Comparison of ENCODE assay signal across 14 cellular contexts in genomic region chr6:39821014-39821738, GRCh38. TPM values are rescaled to one million over a fixed set of nuclear protein-coding genes. Genes with fewer than 3 reads are reported as not detected.
DNase-seq lines count a peak whose midpoint lies in the region; ATAC-seq, FAIRE-seq and TF ChIP-seq lines count a peak whose summit lies in the region.
"Had no signal": no experiment of that assay in that cellular context is flagged by ENCODE, and none has a peak within 500 bp of the region (broad histone marks: within the 10 kb centered on the region; RNA-seq: fewer than 3 reads in every experiment).

No MANE protein-coding gene starts in this region.

- peaks cover 6% of the 10 kb centered on the region for H3K27me3 Mint-ChIP-seq in endodermal cell (ENCODE audit: insufficient read depth)
- H3K27me3 Mint-ChIP-seq: stimulated activated naive CD8-positive, alpha-beta T cell treated with anti-CD3 and anti-CD28 coated beads, Interleukin-15, Interleukin-2, amounts not matched to agents 100 ng/mL and 50 ng/mL, for 24 hours had no signal

- H3K79me2 ChIP-seq in SK-N-SH (ENCODE audit: insufficient read depth): no peaks in the 10 kb centered on the region

- H3K9me3 ChIP-seq in endodermal cell (ENCODE audit: control insufficient read depth, low read length): no peaks in the 10 kb centered on the region
- H3K9me3 ChIP-seq in lung (ENCODE audit: control insufficient read depth in 2 of 2, insufficient read depth in 1 of 2, low read length in 1 of 2): no peaks in the 10 kb centered on the region
- no peaks in the 10 kb centered on the region for H3K9me3 ChIP-seq in small intestine (ENCODE audit: control insufficient read depth, low read depth)
- no peaks in the 10 kb centered on the region for H3K9me3 ChIP-seq in SK-N-SH
- no peaks in the 10 kb centered on the region for H3K9me3 ChIP-seq in MG63

- ATAC-seq in lung (ENCODE audit: insufficient read depth, low FRiP score) (no peak), GM21576 (IDR thresholded peaks at IDR 0.05; ENCODE audit: unreplicated experiment) (no peak)
- ATAC-seq: activated naive CD4-positive, alpha-beta T cell treated with anti-CD3 and anti-CD28 coated beads, Interleukin-2, amount 50 U/mL, for 72 hours; natural killer cell had no signal

- no peaks in the 10 kb centered on the region for H3F3A ChIP-seq in SK-N-SH (replicated peaks; ENCODE audit: insufficient read depth)

- peaks cover 23% of the 10 kb centered on the region for H3K4me1 Mint-ChIP-seq in endodermal cell
- H3K4me1 Mint-ChIP-seq: natural killer cell had no signal

- WGBS in endodermal cell (ENCODE audit: insufficient coverage in 1 of 2, insufficient read length in 1 of 2), 2 experiments: 85 to 88% methylated on average over 4 to 5 of the region's 5 CpGs
- 62 to 72% methylated on average over 5 of the region's 5 CpGs for WGBS in lung, 2 donors
- 54 to 70% (median 65%) methylated on average over 5 of the region's 5 CpGs for WGBS in small intestine, 3 donors
- 54% methylated on average over 4 of the region's 5 CpGs for WGBS in SK-N-SH (ENCODE audit: low lambda C conversion rate)

- POLR2A ChIA-PET in SK-N-SH (lab: Yijun Ruan, JAX): no interaction called here

- no peak overlapping the region for H3K4me2 ChIP-seq in SK-N-SH

- TF ChIP-seq EP300 in SK-N-SH (IDR thresholded peaks at IDR 0.05; ENCODE audit: borderline replicate concordance in 1 of 2, low read depth in 1 of 2, low read length in 1 of 2): no peak

- H3K9me2 ChIP-seq in SK-N-SH: no peaks in the 10 kb centered on the region

- no peak overlapping the region for H3K9ac ChIP-seq in endodermal cell (ENCODE audit: extremely low read depth, low read length, poor library complexity, severe bottlenecking)
- no peak overlapping the region for H3K9ac ChIP-seq in SK-N-SH

- H3K4me1 ChIP-seq in endodermal cell (ENCODE audit: control insufficient read depth, insufficient read depth, low read length): peaks cover 5% of the 10 kb centered on the region
- peaks cover 0 to 23% of the 10 kb centered on the region in 2 donors for H3K4me1 ChIP-seq in lung (ENCODE audit: control insufficient read depth in 2 of 2, insufficient read depth in 2 of 2, low read length in 2 of 2)
- peaks cover 0 to 5% of the 10 kb centered on the region in 2 donors for H3K4me1 ChIP-seq in small intestine (ENCODE audit: control insufficient read depth in 2 of 2, insufficient read depth in 1 of 2, low read depth in 1 of 2, low read length in 1 of 2)
- H3K4me1 ChIP-seq in SK-N-SH (ENCODE audit: control insufficient read depth in 1 of 2, insufficient read depth in 2 of 2, low read depth in 1 of 2, low read length in 1 of 2): peaks cover 0 to 16% of the 10 kb centered on the region in 2 experiments; a peak in 1 of 4 replicates

- no peak overlapping the region for H3K27ac Mint-ChIP-seq in endodermal cell
- H3K27ac Mint-ChIP-seq: activated naive CD4-positive, alpha-beta T cell treated with anti-CD3 and anti-CD28 coated beads, Interleukin-2, amount 50 U/mL, for 72 hours; natural killer cell; stimulated activated naive CD8-positive, alpha-beta T cell treated with anti-CD3 and anti-CD28 coated beads, Interleukin-15, Interleukin-2, amounts not matched to agents 100 ng/mL and 50 ng/mL, for 24 hours had no signal

- H3K36me3 ChIP-seq in endodermal cell (ENCODE audit: control insufficient read depth, insufficient read depth, low read length) (no peaks in the 10 kb centered on the region), lung (ENCODE audit: control insufficient read depth in 2 of 2, insufficient read depth in 2 of 2, low read length in 2 of 2) (no peaks in the 10 kb centered on the region), small intestine (ENCODE audit: control insufficient read depth in 2 of 2, insufficient read depth in 2 of 2, low read length in 2 of 2) (no peaks in the 10 kb centered on the region), SK-N-SH (replicated peaks in 1 of 2; ENCODE audit: control insufficient read depth in 1 of 2, insufficient read depth in 2 of 2, low read length in 1 of 2) (no peaks in the 10 kb centered on the region), MG63 (no peaks in the 10 kb centered on the region)

- H3K27me3 ChIP-seq in endodermal cell (ENCODE audit: control insufficient read depth, insufficient read depth, low read length, poor library complexity, severe bottlenecking) (no peaks in the 10 kb centered on the region), lung (ENCODE audit: control insufficient read depth, insufficient read depth) (no peaks in the 10 kb centered on the region), small intestine (ENCODE audit: control insufficient read depth in 2 of 2, insufficient read depth in 2 of 2, low read length in 2 of 2) (no peaks in the 10 kb centered on the region), SK-N-SH (ENCODE audit: insufficient read depth) (no peaks in the 10 kb centered on the region), MG63 (no peaks in the 10 kb centered on the region)

- H3K4me3 ChIP-seq in endodermal cell (ENCODE audit: low read length): no peak overlapping the region
- no peak overlapping the region for H3K4me3 ChIP-seq in lung
- H3K4me3 ChIP-seq in small intestine (ENCODE audit: low read depth in 1 of 2, low read length in 2 of 2): no peak overlapping the region
- no peak overlapping the region for H3K4me3 ChIP-seq in SK-N-SH (ENCODE audit: low read depth in 2 of 2, low read length in 1 of 2)
- no peak overlapping the region for H3K4me3 ChIP-seq in MG63

- DNase-seq in COLO829 (ENCODE audit: low spot score): peak; percentile 53
- DNase-seq in endodermal cell: peak; percentile 57
- no peak for DNase-seq in lung (ENCODE audit: low spot score)
- no peak for DNase-seq in small intestine
- DNase-seq in SK-N-SH: no peak
- no peak for DNase-seq in MG63
- no peak for DNase-seq in EL
- DNase-seq: effector CD8-positive, alpha-beta T cell; MM.1S; natural killer cell; stimulated activated CD4-positive, alpha-beta T cell treated with anti-CD3 and anti-CD28 coated beads, Interleukin-4, amount 100 ng/mL, for 1 hour had no signal

- no peaks in the 10 kb centered on the region for H4K20me1 ChIP-seq in SK-N-SH (ENCODE audit: insufficient read depth)

- no peak for FAIRE-seq in small intestine (lab: Jason Lieb, UNC)

- H2AFZ ChIP-seq in SK-N-SH (ENCODE audit: low read depth): no peak overlapping the region

- TF ChIP-seq CTCF in endodermal cell (conservative IDR thresholded peaks at IDR 0.05) (no peak), lung (IDR thresholded peaks at IDR 0.05; ENCODE audit: control extremely low read depth, extremely low read depth) (no peak), SK-N-SH (IDR thresholded peaks at IDR 0.05) (no peak)

- H3K27ac ChIP-seq in endodermal cell (ENCODE audit: low read depth, low read length) (no peak overlapping the region), lung (ENCODE audit: low read depth in 1 of 2, low read length in 1 of 2) (peak overlapping the region; percentile 56 to 81), small intestine (ENCODE audit: low read depth in 1 of 2, low read length in 1 of 2) (peak overlapping the region; percentile 17 to 90), SK-N-SH (ENCODE audit: low read depth in 2 of 2, low read length in 1 of 2) (no peak overlapping the region)

- H3K4me3 Mint-ChIP-seq in endodermal cell: no peak overlapping the region
- H3K4me3 Mint-ChIP-seq: natural killer cell; stimulated activated naive CD8-positive, alpha-beta T cell treated with anti-CD3 and anti-CD28 coated beads, Interleukin-15, Interleukin-2, amounts not matched to agents 100 ng/mL and 50 ng/mL, for 24 hours had no signal

- CTCF ChIA-PET in SK-N-SH (lab: Yijun Ruan, JAX): interaction anchor here (0.6 to 0.8 kb wide), 2 partner anchors 44 to 427 kb away, joined by 3 read pairs; no protein-coding TSS in a partner anchor

- no peak for TF ChIP-seq RAD21 in SK-N-SH (IDR thresholded peaks at IDR 0.05; ENCODE audit: low read length)

- H3K9me3 Mint-ChIP-seq in endodermal cell: no peaks in the 10 kb centered on the region
- H3K9me3 Mint-ChIP-seq: activated naive CD4-positive, alpha-beta T cell treated with anti-CD3 and anti-CD28 coated beads, Interleukin-2, amount 50 U/mL, for 72 hours; natural killer cell; stimulated activated naive CD8-positive, alpha-beta T cell treated with anti-CD3 and anti-CD28 coated beads, Interleukin-15, Interleukin-2, amounts not matched to agents 100 ng/mL and 50 ng/mL, for 24 hours had no signal

- no peaks in the 10 kb centered on the region for H3K36me3 Mint-ChIP-seq in endodermal cell (ENCODE audit: low read depth)
- H3K36me3 Mint-ChIP-seq: activated naive CD4-positive, alpha-beta T cell treated with anti-CD3 and anti-CD28 coated beads, Interleukin-2, amount 50 U/mL, for 72 hours; natural killer cell had no signal

TF ChIP-seq in SK-N-SH, 30 proteins besides CTCF, POLR2A, EP300 and RAD21 (continues in another document):
- TF ChIP-seq PBX3 (IDR thresholded peaks at IDR 0.05): no peak

RNA-seq across cellular contexts. Expression of gene DAAM2, which starts 29.0 kb away (rescaled TPM):
- total RNA-seq in endodermal cell (1 to 10 TPM in 1 of 2 donors, under 1 TPM in 1; 0.33 to 1.2 TPM), lung (10 to 100 TPM; 30.3 to 43.0 TPM)
- polyA plus RNA-seq in endodermal cell (2013, experiment 1 of 2): 5.7 TPM
- polyA plus RNA-seq in endodermal cell (2013, experiment 2 of 2): 6.7 TPM
- polyA plus RNA-seq in lung (10 to 100 TPM; 13.6 to 26.8 TPM), small intestine (10 to 100 TPM in 1 of 3 donors, 1 to 10 TPM in 1, under 1 TPM in 1; 0.89 to 12.9 (median 7.0) TPM), SK-N-SH (2012; rRNA removed) (0.20 and 0.23 TPM in 2 replicates)
- 0.13 and 0.25 TPM in 2 replicates for polyA plus RNA-seq in SK-N-SH (2012; cell fraction: cytosol; rRNA removed)
- 0.32 and 0.40 TPM in 2 replicates for polyA plus RNA-seq in SK-N-SH (2012; cell fraction: nucleus; rRNA removed)
- total RNA-seq in MG63 (2014; rRNA removed; shearing (Covaris generic); ENCODE audit: low replicate concordance): 0.32 TPM in 1 of 2 replicates, not detected in the other
- total RNA-seq: activated naive CD4-positive, alpha-beta T cell treated with anti-CD3 and anti-CD28 coated beads, Interleukin-2, amount 50 U/mL, for 72 hours; natural killer cell had no signal

Comparison
In these comparisons a context has a peak if more than half of its experiments do, and no peak if none do; other contexts are left out.
1. DNase-seq: peak in COLO829 (single experiment) and endodermal cell (single experiment); none in lung (single experiment), small intestine (single experiment), SK-N-SH (single experiment), MG63 (single experiment) and EL (single experiment).
2. H3K27ac ChIP-seq: peak in lung (2 of 2) and small intestine (2 of 2); none in endodermal cell (single experiment) and SK-N-SH (0 of 2).
3. RNA of gene DAAM2, which starts 29.0 kb away (total RNA-seq): 30.3 to 43.0 TPM in lung; 0.33 to 1.2 TPM in endodermal cell and 0.32 TPM in MG63; every median in the first group is over 10 times any median in the second.